In the genomic region with DNA sequence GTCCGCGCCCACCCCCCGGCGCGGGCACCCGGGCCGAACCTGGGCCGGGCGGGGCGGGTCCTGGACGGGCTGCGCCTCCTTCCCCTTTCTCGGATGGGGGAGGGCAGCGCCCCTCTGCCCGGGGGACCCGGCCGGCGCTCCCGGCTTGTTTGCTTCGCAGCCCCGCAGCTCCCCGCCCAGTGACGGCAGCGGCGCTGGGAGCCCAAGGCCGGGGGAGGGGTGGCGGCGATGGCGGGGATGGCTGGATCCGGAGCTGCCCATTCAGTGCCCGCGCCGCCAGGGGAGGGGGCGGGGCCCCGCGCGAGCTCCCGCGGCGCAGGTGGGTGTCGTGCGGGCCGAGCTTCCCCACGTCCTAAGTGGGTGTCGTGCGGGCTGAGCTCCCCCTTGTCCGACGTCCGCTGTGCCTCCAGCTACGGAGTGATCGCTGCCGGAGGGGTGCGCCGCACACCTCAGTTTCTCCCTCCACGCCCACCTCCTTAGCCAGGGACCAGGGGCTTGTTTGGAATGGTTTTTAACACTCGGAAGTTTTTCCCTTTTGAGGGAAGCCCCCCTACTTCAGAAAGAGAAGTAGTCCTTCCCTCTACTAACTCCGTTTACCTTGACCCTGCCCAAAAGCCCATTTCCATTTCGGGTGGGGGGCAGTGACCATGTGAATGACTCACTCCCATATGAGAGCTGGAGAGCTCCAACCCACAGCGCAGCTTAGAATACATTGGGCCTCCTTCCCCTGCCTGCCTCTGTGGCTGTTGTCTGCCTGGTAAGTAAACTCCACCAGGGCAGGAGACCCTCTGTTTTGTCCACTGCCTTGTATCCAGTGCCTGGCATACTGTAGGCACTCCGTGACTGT, we compare ENCODE assay signal across 8 cellular contexts. TPM values are rescaled to one million over a fixed set of nuclear protein-coding genes. Genes with fewer than 3 reads are reported as not detected.
A peak's percentile ranks its signal among the peaks of the same experiment; 100 is the strongest.
DNase-seq lines count a peak whose midpoint lies in the region; ATAC-seq and TF ChIP-seq lines count a peak whose summit lies in the region.

No MANE protein-coding gene starts in this region.

- peak; percentile 67 for DNase-seq in BE2C
- DNase-seq in NCI-H460 (ENCODE audit: extremely low read depth, low read depth) = peak; percentile 48
- peak; percentile 14 for DNase-seq in activated T-cell treated with anti-CD3 and anti-CD28 coated beads for 4 hours
- DNase-seq in epithelial cell of prostate (ENCODE audit: low read depth, low spot score) = no peak
- peak; percentile 39 for DNase-seq in stimulated activated naive CD4-positive, alpha-beta T cell treated with Interleukin-2 at 50 U/mL for 16 hours (lab: John Stamatoyannopoulos, UW)
- no peak for DNase-seq in inferior parietal cortex (ENCODE audit: extremely low spot score)

- H3K27me3 ChIP-seq in BE2C (no peaks in the 10 kb centered on the region), mucosa of rectum (ENCODE audit: control insufficient read depth in 2 of 2, insufficient read depth in 2 of 2, low read length in 2 of 2) (no peaks in the 10 kb centered on the region)

- H3K9me3 ChIP-seq in BE2C (no peaks in the 10 kb centered on the region), mucosa of rectum (ENCODE audit: control insufficient read depth in 2 of 2, low read length in 2 of 2) (no peaks in the 10 kb centered on the region)

- H3K4me1 ChIP-seq in BE2C (no peaks in the 10 kb centered on the region), mucosa of rectum (ENCODE audit: control insufficient read depth in 2 of 2, insufficient read depth in 2 of 2, low read length in 2 of 2) (peaks cover 7 to 9% of the 10 kb centered on the region in 2 donors)

- H3K4me3 ChIP-seq in BE2C (ENCODE audit: low read depth, low read length) = peak overlapping the region; percentile 53
- H3K4me3 ChIP-seq in mucosa of rectum (ENCODE audit: low read length in 2 of 2) = peak overlapping the region; percentile 73 to 90

- peak overlapping the region; percentile 58 to 60 for H3K9ac ChIP-seq in mucosa of rectum (ENCODE audit: low read depth in 1 of 2, low read length in 2 of 2)

- H3K36me3 ChIP-seq in BE2C = peaks cover 24% of the 10 kb centered on the region
- peaks cover 14 to 24% of the 10 kb centered on the region in 2 donors for H3K36me3 ChIP-seq in mucosa of rectum (ENCODE audit: control insufficient read depth in 2 of 2, insufficient read depth in 2 of 2, low read length in 2 of 2)

- peak; percentile 22 for ATAC-seq in GM19351 (IDR thresholded peaks at IDR 0.05; ENCODE audit: unreplicated experiment)

- H3K27ac ChIP-seq in epithelial cell of prostate = peak overlapping the region; percentile 68
- peak overlapping the region; percentile 72 to 87 for H3K27ac ChIP-seq in mucosa of rectum (ENCODE audit: low read depth in 2 of 2, low read length in 2 of 2)

- TF ChIP-seq CTCF in BE2C (IDR thresholded peaks at IDR 0.05; ENCODE audit: low read depth, low read length) = no peak

RNA-seq across cellular contexts. Expression of a gene that starts 0.7 kb away (rescaled TPM):
- 53.6 TPM for polyA plus RNA-seq in BE2C (2012; ENCODE audit: insufficient read depth, insufficient read length, low read depth)
- total RNA-seq in NCI-H460 (2014; rRNA removed; shearing (Covaris generic)) = 19.1 and 19.4 TPM in 2 replicates
- polyA plus RNA-seq in NCI-H460 (2014; cell fraction: nucleus; rRNA removed) = 161 and 205 TPM in 2 replicates

RNA-seq across cellular contexts. Expression of a gene that starts 1.8 kb away (rescaled TPM):
- 64.6 TPM for polyA plus RNA-seq in BE2C (2012; ENCODE audit: insufficient read depth, insufficient read length, low read depth)
- total RNA-seq in NCI-H460 (2014; rRNA removed; shearing (Covaris generic)) = 39.9 and 50.1 TPM in 2 replicates
- polyA plus RNA-seq in NCI-H460 (2014; cell fraction: nucleus; rRNA removed) = 100 and 115 TPM in 2 replicates

RNA-seq across cellular contexts. Expression of a gene that starts 34.3 kb away (rescaled TPM):
- 3.6 TPM for polyA plus RNA-seq in BE2C (2012; ENCODE audit: insufficient read depth, insufficient read length, low read depth)
- 4.1 and 5.7 TPM in 2 replicates for total RNA-seq in NCI-H460 (2014; rRNA removed; shearing (Covaris generic))
- 14.6 and 29.5 TPM in 2 replicates for polyA plus RNA-seq in NCI-H460 (2014; cell fraction: nucleus; rRNA removed)

RNA-seq across cellular contexts. Expression of a gene that starts 34.4 kb away (rescaled TPM):
- polyA plus RNA-seq in BE2C (2012; ENCODE audit: insufficient read depth, insufficient read length, low read depth) = 13.7 TPM
- total RNA-seq in NCI-H460 (2014; rRNA removed; shearing (Covaris generic)) = 7.2 and 8.7 TPM in 2 replicates
- 16.4 and 24.2 TPM in 2 replicates for polyA plus RNA-seq in NCI-H460 (2014; cell fraction: nucleus; rRNA removed)

Comparison
In these comparisons a context has a peak if more than half of its experiments do, and no peak if none do; other contexts are left out.
1. DNase-seq: peak in BE2C (single experiment), NCI-H460 (single experiment), activated T-cell treated with anti-CD3 and anti-CD28 coated beads for 4 hours (single experiment) and stimulated activated naive CD4-positive, alpha-beta T cell treated with Interleukin-2 at 50 U/mL for 16 hours (single experiment); none in epithelial cell of prostate (single experiment) and inferior parietal cortex (single experiment).